ENCODE assay signal across 13 cellular contexts in the genomic region with DNA sequence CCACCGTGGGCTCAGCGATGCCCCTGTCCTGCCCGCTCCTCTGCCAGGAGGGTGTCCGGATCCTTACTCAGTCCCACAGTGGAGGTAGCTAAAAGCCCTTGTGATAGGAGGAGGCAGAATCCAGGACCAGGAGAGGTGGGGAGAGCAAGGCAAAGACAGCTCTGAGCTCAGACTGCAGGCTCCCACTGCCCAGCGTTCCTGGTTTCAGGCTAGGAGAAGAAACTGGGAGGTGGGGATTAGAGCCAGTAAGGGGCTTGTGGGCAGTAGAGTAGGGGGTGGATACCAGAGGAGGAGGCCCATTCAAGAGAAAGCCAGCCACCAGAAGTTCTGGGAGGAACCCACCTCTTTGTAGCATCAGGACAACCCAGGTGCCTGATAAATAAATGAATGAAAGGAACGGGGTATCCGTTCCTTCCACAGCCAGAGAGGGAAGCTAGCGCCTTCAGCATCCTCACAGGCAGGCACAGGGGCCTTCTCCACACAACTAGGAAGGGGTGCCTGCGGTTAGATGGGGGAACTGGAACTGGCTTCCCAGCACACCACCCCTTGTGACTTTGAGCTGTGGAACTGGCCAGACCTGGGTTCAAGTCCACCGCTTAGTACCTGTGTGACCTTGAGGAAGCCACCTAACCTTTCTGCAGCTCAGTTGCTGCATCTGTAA. TPM values are rescaled to one million over a fixed set of nuclear protein-coding genes. Genes with fewer than 3 reads are reported as not detected.
DNase-seq lines count a peak whose midpoint lies in the region; ATAC-seq and TF ChIP-seq lines count a peak whose summit lies in the region.
"Had no signal": no experiment of that assay in that cellular context is flagged by ENCODE, and none has a peak within 500 bp of the region (broad histone marks: within the 10 kb centered on the region; RNA-seq: fewer than 3 reads in every experiment).

No MANE protein-coding gene starts in this region.

- no peaks in the 10 kb centered on the region for H3K9me3 ChIP-seq in CD4-positive, CD25-positive, alpha-beta regulatory T cell (ENCODE audit: control insufficient read depth in 2 of 2, low read length in 2 of 2)

- no peak for ATAC-seq in CD4-positive, CD25-positive, alpha-beta regulatory T cell (ENCODE audit: low read depth in 2 of 2)
- no peak for ATAC-seq in activated T-helper 17 cell treated with anti-CD3 and anti-CD28 coated beads, Interleukin-2, amount 50 U/mL, for 72 hours (replicated peaks)
- ATAC-seq in HG03565 (IDR thresholded peaks at IDR 0.05; ENCODE audit: unreplicated experiment) (no peak), HG03520 (IDR thresholded peaks at IDR 0.05; ENCODE audit: unreplicated experiment) (no peak), HG03442 (IDR thresholded peaks at IDR 0.05; ENCODE audit: unreplicated experiment) (no peak), HG03039 (IDR thresholded peaks at IDR 0.05; ENCODE audit: unreplicated experiment) (no peak)
- ATAC-seq: esophagus mucosa, right cardiac atrium had no signal

- peak; percentile 59 for TF ChIP-seq POLR2A in GM19099 (IDR thresholded peaks at IDR 0.05; ENCODE audit: extremely low read depth, insufficient read length, low read depth)

- peaks cover 71% of the 10 kb centered on the region for H3K4me1 ChIP-seq in CD4-positive, CD25-positive, alpha-beta regulatory T cell (ENCODE audit: control insufficient read depth, insufficient read depth, low read length, poor library complexity, severe bottlenecking)

- H3K36me3 ChIP-seq in CD4-positive, CD25-positive, alpha-beta regulatory T cell (ENCODE audit: control insufficient read depth, insufficient read depth, low read length) = no peaks in the 10 kb centered on the region

- no peak for TF ChIP-seq CTCF in osteocyte (IDR thresholded peaks at IDR 0.05)

- peaks cover 0 to 2% (median 0%) of the 10 kb centered on the region in 7 donors for H3K9me3 Mint-ChIP-seq in CD4-positive, CD25-positive, alpha-beta regulatory T cell
- H3K9me3 Mint-ChIP-seq in activated T-helper 17 cell treated with anti-CD3 and anti-CD28 coated beads, Interleukin-2, amount 50 U/mL, for 72 hours = no peaks in the 10 kb centered on the region
- H3K9me3 Mint-ChIP-seq in osteocyte (ENCODE audit: unreplicated experiment) = no peaks in the 10 kb centered on the region
- H3K9me3 Mint-ChIP-seq: H9 had no signal

- H3K36me3 Mint-ChIP-seq in CD4-positive, CD25-positive, alpha-beta regulatory T cell = peaks cover 9% of the 10 kb centered on the region
- H3K36me3 Mint-ChIP-seq in activated T-helper 17 cell treated with anti-CD3 and anti-CD28 coated beads, Interleukin-2, amount 50 U/mL, for 72 hours (ENCODE audit: low read depth) = peaks cover 74% of the 10 kb centered on the region
- H3K36me3 Mint-ChIP-seq in osteocyte (ENCODE audit: unreplicated experiment) = no peaks in the 10 kb centered on the region

- peak overlapping the region; percentile 93 to 100 (median 98) for H3K27ac Mint-ChIP-seq in CD4-positive, CD25-positive, alpha-beta regulatory T cell
- peak overlapping the region; percentile 100 for H3K27ac Mint-ChIP-seq in activated T-helper 17 cell treated with anti-CD3 and anti-CD28 coated beads, Interleukin-2, amount 50 U/mL, for 72 hours
- H3K27ac Mint-ChIP-seq in osteocyte (ENCODE audit: unreplicated experiment) = no peak overlapping the region

- peak overlapping the region; percentile 89 for H3K27ac ChIP-seq in CD4-positive, CD25-positive, alpha-beta regulatory T cell (ENCODE audit: insufficient read depth, low read length, poor library complexity, severe bottlenecking)

- H3K27me3 ChIP-seq in CD4-positive, CD25-positive, alpha-beta regulatory T cell (ENCODE audit: control insufficient read depth, insufficient read depth, low read length) = no peaks in the 10 kb centered on the region

- H3K27me3 Mint-ChIP-seq in CD4-positive, CD25-positive, alpha-beta regulatory T cell = no peaks in the 10 kb centered on the region
- H3K27me3 Mint-ChIP-seq in activated T-helper 17 cell treated with anti-CD3 and anti-CD28 coated beads, Interleukin-2, amount 50 U/mL, for 72 hours = no peaks in the 10 kb centered on the region
- H3K27me3 Mint-ChIP-seq in osteocyte (ENCODE audit: unreplicated experiment) = no peaks in the 10 kb centered on the region

- H3K4me3 Mint-ChIP-seq in CD4-positive, CD25-positive, alpha-beta regulatory T cell = peak overlapping the region; percentile 95 to 98 (median 96)
- peak overlapping the region; percentile 99 for H3K4me3 Mint-ChIP-seq in activated T-helper 17 cell treated with anti-CD3 and anti-CD28 coated beads, Interleukin-2, amount 50 U/mL, for 72 hours
- H3K4me3 Mint-ChIP-seq in osteocyte (ENCODE audit: unreplicated experiment) = no peak overlapping the region
- H3K4me3 Mint-ChIP-seq: H9 had no signal

- peak overlapping the region; percentile 94 for H3K4me3 ChIP-seq in CD4-positive, CD25-positive, alpha-beta regulatory T cell (ENCODE audit: low read depth, low read length)

- H3K4me1 Mint-ChIP-seq in CD4-positive, CD25-positive, alpha-beta regulatory T cell = peaks cover 7 to 81% (median 55%) of the 10 kb centered on the region in 4 donors
- peaks cover 45% of the 10 kb centered on the region for H3K4me1 Mint-ChIP-seq in activated T-helper 17 cell treated with anti-CD3 and anti-CD28 coated beads, Interleukin-2, amount 50 U/mL, for 72 hours
- H3K4me1 Mint-ChIP-seq in osteocyte (ENCODE audit: unreplicated experiment) = peaks cover 29% of the 10 kb centered on the region

- DNase-seq in CD4-positive, CD25-positive, alpha-beta regulatory T cell = peak in 1 of 3 donors; percentile 43
- peak; percentile 70 for DNase-seq in osteocyte (ENCODE audit: extremely low spot score, unreplicated experiment)
- DNase-seq: activated effector memory CD4-positive, alpha-beta T cell treated with Interleukin-2 at 50 U/mL for 16 hours; H9; NCI-H187; right cardiac atrium had no signal

RNA-seq across cellular contexts. Expression of gene IL21R, which starts 2.3 kb away (rescaled TPM):
- 63.1 TPM for total RNA-seq in CD4-positive, CD25-positive, alpha-beta regulatory T cell
- polyA plus RNA-seq in CD4-positive, CD25-positive, alpha-beta regulatory T cell = 10 to 100 TPM; 34.3 to 50.7 (median 37.3) TPM
- total RNA-seq in activated T-helper 17 cell treated with anti-CD3 and anti-CD28 coated beads, Interleukin-2, amount 50 U/mL, for 72 hours = 10 to 100 TPM; 41.8 to 53.6 TPM
- total RNA-seq in osteocyte = 0.34 and 0.40 TPM in 2 replicates

Comparison
In these comparisons a context has a peak if more than half of its experiments do, and no peak if none do; other contexts are left out.
1. RNA of gene IL21R, which starts 2.3 kb away (total RNA-seq): 63.1 TPM in CD4-positive, CD25-positive, alpha-beta regulatory T cell (single experiment) and 41.8 to 53.6 TPM in activated T-helper 17 cell treated with anti-CD3 and anti-CD28 coated beads, Interleukin-2, amount 50 U/mL, for 72 hours; 0.34 to 0.40 TPM in osteocyte; every median in the first group is over 10 times any median in the second.